Comparison of ENCODE assay signal across 10 cellular contexts in the genomic region with DNA sequence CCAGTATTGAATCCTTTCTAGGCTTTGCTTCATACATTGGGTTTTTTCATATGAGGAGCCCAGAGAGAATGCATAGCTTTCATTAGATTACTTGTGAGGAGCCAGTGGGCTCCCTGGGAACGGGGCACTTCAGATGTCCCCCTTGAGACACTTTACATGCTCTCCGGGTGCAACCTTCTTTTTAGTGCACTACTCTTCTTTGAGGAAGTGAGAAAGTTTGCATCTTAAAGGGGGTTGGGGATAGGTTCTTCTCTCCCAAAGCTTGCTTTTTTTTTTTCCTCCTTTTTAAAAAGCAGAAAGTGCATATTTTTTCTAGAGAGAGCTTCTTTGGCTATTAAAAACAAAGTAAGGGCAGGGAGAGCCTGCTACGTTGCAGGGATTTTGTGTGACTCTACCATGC. TPM values are rescaled to one million over a fixed set of nuclear protein-coding genes. Genes with fewer than 3 reads are reported as not detected.
DNase-seq lines count a peak whose midpoint lies in the region; ATAC-seq and TF ChIP-seq lines count a peak whose summit lies in the region.
"Had no signal": no experiment of that assay in that cellular context is flagged by ENCODE, and none has a peak within 500 bp of the region (broad histone marks: within the 10 kb centered on the region; RNA-seq: fewer than 3 reads in every experiment).

No MANE protein-coding gene starts in this region.

- POLR2A ChIA-PET in OCI-LY7 (lab: Charles Lee): interaction anchor here (0.6 to 2.0 kb wide), 17 partner anchors 9 to 1727 kb away, joined by 3 to 7 read pairs (median 3); partner anchors contain the start of gene PAPSS1

- peaks cover 20 to 32% of the 10 kb centered on the region in 2 donors for H3K4me1 Mint-ChIP-seq in natural killer cell treated with Interleukin-12 subunit alpha and Interleukin-12 subunit beta and Interleukin-15 and Interleukin-18, amount 100 ng/mL, for 72 hours (ENCODE audit: low read depth in 2 of 2)

- H3K79me2 ChIP-seq in OCI-LY7 (ENCODE audit: insufficient read depth, low read depth, low read length): peaks cover 89% of the 10 kb centered on the region

- no peak for TF ChIP-seq CTCF in OCI-LY7 (conservative IDR thresholded peaks at IDR 0.05; ENCODE audit: low read length)

- CTCF ChIA-PET in OCI-LY7 (lab: Charles Lee; ENCODE audit: unreplicated experiment): interaction anchor here (0.9 kb wide), 1 partner anchor 10 kb away, joined by 3 read pairs; no protein-coding TSS in a partner anchor

- H3K27ac Mint-ChIP-seq in natural killer cell treated with Interleukin-12 subunit alpha and Interleukin-12 subunit beta and Interleukin-15 and Interleukin-18, amount 100 ng/mL, for 72 hours: no peak overlapping the region

- H3K27ac ChIP-seq in OCI-LY7 (ENCODE audit: low read depth, low read length, poor library complexity, severe bottlenecking): peak overlapping the region; percentile 53
- H3K27ac ChIP-seq: RWPE1 had no signal

- DNase-seq in OCI-LY7 (ENCODE audit: low spot score) (peak; percentile 76), D341Med (ENCODE audit: low spot score) (no peak), activated gamma-delta T cell treated with Interleukin-2 at 50 U/mL for 16 hours (no peak)
- no peak for DNase-seq in natural killer cell treated with Interleukin-12 subunit alpha and Interleukin-12 subunit beta and Interleukin-15 and Interleukin-18, amount 100 ng/mL, for 72 hours (ENCODE audit: low spot score)

- intact Hi-C loops in OCI-LY7 (cut with micrococcal nuclease; ENCODE audit: unreplicated experiment): loop anchor here (1.0 to 2.0 kb wide), 2 partner anchors 62 to 173 kb away; no protein-coding TSS in a partner anchor

- peak overlapping the region; percentile 97 for H3K4me2 ChIP-seq in OCI-LY7 (ENCODE audit: low read length)

- H3K27me3 Mint-ChIP-seq in natural killer cell treated with Interleukin-12 subunit alpha and Interleukin-12 subunit beta and Interleukin-15 and Interleukin-18, amount 100 ng/mL, for 72 hours: no peaks in the 10 kb centered on the region

- peak; percentile 33 for ATAC-seq in GM19351 (IDR thresholded peaks at IDR 0.05; ENCODE audit: unreplicated experiment)
- ATAC-seq in HG03025 (IDR thresholded peaks at IDR 0.05; ENCODE audit: low FRiP score, unreplicated experiment): peak; percentile 31
- no peak for ATAC-seq in natural killer cell treated with Interleukin-12 subunit alpha and Interleukin-12 subunit beta and Interleukin-15 and Interleukin-18, amount 100 ng/mL, for 72 hours
- no peak for ATAC-seq in activated CD4-positive, CD25-positive, alpha-beta regulatory T cell treated with anti-CD3 and anti-CD28 coated beads, Interleukin-2, amount 50 U/mL, for 24 hours

- BruUV-seq in OCI-LY7 (replicated peaks; lab: Mats Ljungman, UMichigan): no TSS peak

- peaks cover 46% of the 10 kb centered on the region for H4K20me1 ChIP-seq in OCI-LY7 (ENCODE audit: insufficient read depth, low read length)

- peaks cover 49% of the 10 kb centered on the region for H3K4me1 ChIP-seq in OCI-LY7 (ENCODE audit: insufficient read depth, low read length, poor library complexity, severe bottlenecking)

- H3K4me3 ChIP-seq in GM08714 (ENCODE audit: low read length): peak overlapping the region; percentile 34; the same call in 1 of the 2 replicates
- H3K4me3 ChIP-seq in OCI-LY7 (ENCODE audit: low read depth, low read length, poor library complexity, severe bottlenecking): peak overlapping the region; percentile 99
- H3K4me3 ChIP-seq: lung had no signal

- peaks cover 42% of the 10 kb centered on the region for H3K36me3 ChIP-seq in OCI-LY7 (ENCODE audit: insufficient read depth, low read length)

- no peaks in the 10 kb centered on the region for H3K9me2 ChIP-seq in OCI-LY7 (ENCODE audit: insufficient read depth, low read length)

- peaks cover 5% of the 10 kb centered on the region for H3K36me3 Mint-ChIP-seq in natural killer cell treated with Interleukin-12 subunit alpha and Interleukin-12 subunit beta and Interleukin-15 and Interleukin-18, amount 100 ng/mL, for 72 hours

- H3K4me3 Mint-ChIP-seq in natural killer cell treated with Interleukin-12 subunit alpha and Interleukin-12 subunit beta and Interleukin-15 and Interleukin-18, amount 100 ng/mL, for 72 hours: no peak overlapping the region

- H2AFZ ChIP-seq in OCI-LY7 (ENCODE audit: low read length): no peak overlapping the region

- H3K9me3 Mint-ChIP-seq in natural killer cell treated with Interleukin-12 subunit alpha and Interleukin-12 subunit beta and Interleukin-15 and Interleukin-18, amount 100 ng/mL, for 72 hours: no peaks in the 10 kb centered on the region

- H3K9me3 ChIP-seq in OCI-LY7 (ENCODE audit: low read length): no peaks in the 10 kb centered on the region

RNA-seq across cellular contexts. Expression of gene HADH, which starts 4.3 kb away (rescaled TPM):
- total RNA-seq in OCI-LY7 (2014; rRNA removed; shearing (Covaris generic)): 31.2 and 32.3 TPM in 2 replicates
- total RNA-seq in OCI-LY7 (2022): 78.7 and 87.8 TPM in 2 replicates
- total RNA-seq in natural killer cell treated with Interleukin-12 subunit alpha and Interleukin-12 subunit beta and Interleukin-15 and Interleukin-18, amount 100 ng/mL, for 72 hours: 10 to 100 TPM; 21.3 to 33.9 TPM

Comparison
In these comparisons a context has a peak if more than half of its experiments do, and no peak if none do; other contexts are left out.
1. ATAC-seq: peak in GM19351 (single experiment) and HG03025 (single experiment); none in natural killer cell treated with Interleukin-12 subunit alpha and Interleukin-12 subunit beta and Interleukin-15 and Interleukin-18, amount 100 ng/mL, for 72 hours (0 of 2) and activated CD4-positive, CD25-positive, alpha-beta regulatory T cell treated with anti-CD3 and anti-CD28 coated beads, Interleukin-2, amount 50 U/mL, for 24 hours (0 of 2).